In genomic region chr1:184388671-184389292, GRCh38 we compare ENCODE assay signal across 8 cellular contexts. TPM values are rescaled to one million over a fixed set of nuclear protein-coding genes. Genes with fewer than 3 reads are reported as not detected.
DNase-seq lines count a peak whose midpoint lies in the region; ATAC-seq and TF ChIP-seq lines count a peak whose summit lies in the region.

No MANE protein-coding gene starts in this region.

- H3K27me3 Mint-ChIP-seq in T-helper 1 cell treated with Interleukin-12 subunit alpha and Interleukin-12 subunit beta and Interleukin-4 antibody, amounts not matched to agents 30 μg/mL and 1 μg/mL, for 36 hours (ENCODE audit: low read depth) = peaks cover 73% of the 10 kb centered on the region
- peaks cover 79% of the 10 kb centered on the region for H3K27me3 Mint-ChIP-seq in T-helper 17 cell
- H3K27me3 Mint-ChIP-seq in glutamatergic neuron (ENCODE audit: unreplicated experiment) = peaks cover 6% of the 10 kb centered on the region
- H3K27me3 Mint-ChIP-seq in stimulated activated naive CD8-positive, alpha-beta T cell treated with anti-CD3 and anti-CD28 coated beads, Interleukin-15, amount 100 ng/mL, for 72 hours = peaks cover 71% of the 10 kb centered on the region

- no peak for TF ChIP-seq CTCF in glutamatergic neuron (IDR thresholded peaks at IDR 0.05; ENCODE audit: partially characterized antibody, unreplicated experiment)

- H3K36me3 Mint-ChIP-seq in T-helper 1 cell treated with Interleukin-12 subunit alpha and Interleukin-12 subunit beta and Interleukin-4 antibody, amounts not matched to agents 30 μg/mL and 1 μg/mL, for 36 hours (ENCODE audit: low read depth) = peaks cover 3% of the 10 kb centered on the region
- H3K36me3 Mint-ChIP-seq in T-helper 17 cell (ENCODE audit: low read depth) (peaks cover 4% of the 10 kb centered on the region), glutamatergic neuron (ENCODE audit: unreplicated experiment) (no peaks in the 10 kb centered on the region)

- no peaks in the 10 kb centered on the region for H3K9me3 ChIP-seq in T-helper 17 cell (ENCODE audit: control insufficient read depth, low read length, poor library complexity, severe bottlenecking)

- ATAC-seq in T-helper 17 cell (no peak), HG02571 (IDR thresholded peaks at IDR 0.05; ENCODE audit: unreplicated experiment) (no peak)
- no peak for ATAC-seq in stimulated activated naive CD8-positive, alpha-beta T cell treated with anti-CD3 and anti-CD28 coated beads, Interleukin-15, amount 100 ng/mL, for 72 hours

- H3K9me3 Mint-ChIP-seq in T-helper 1 cell treated with Interleukin-12 subunit alpha and Interleukin-12 subunit beta and Interleukin-4 antibody, amounts not matched to agents 30 μg/mL and 1 μg/mL, for 36 hours = no peaks in the 10 kb centered on the region
- peaks cover 16% of the 10 kb centered on the region for H3K9me3 Mint-ChIP-seq in glutamatergic neuron (ENCODE audit: unreplicated experiment)
- no peaks in the 10 kb centered on the region for H3K9me3 Mint-ChIP-seq in stimulated activated naive CD8-positive, alpha-beta T cell treated with anti-CD3 and anti-CD28 coated beads, Interleukin-15, amount 100 ng/mL, for 72 hours

- peaks cover 17% of the 10 kb centered on the region for H3K4me1 Mint-ChIP-seq in T-helper 1 cell treated with Interleukin-12 subunit alpha and Interleukin-12 subunit beta and Interleukin-4 antibody, amounts not matched to agents 30 μg/mL and 1 μg/mL, for 36 hours (ENCODE audit: low read depth)
- H3K4me1 Mint-ChIP-seq in T-helper 17 cell (peaks cover 13% of the 10 kb centered on the region), glutamatergic neuron (ENCODE audit: low read depth, unreplicated experiment) (peaks cover 21% of the 10 kb centered on the region)
- H3K4me1 Mint-ChIP-seq in stimulated activated naive CD8-positive, alpha-beta T cell treated with anti-CD3 and anti-CD28 coated beads, Interleukin-15, amount 100 ng/mL, for 72 hours = peaks cover 28% of the 10 kb centered on the region

- no peak for DNase-seq in T-helper 1 cell
- DNase-seq in T-helper 17 cell = no peak
- no peak for DNase-seq in glutamatergic neuron
- no peak for DNase-seq in stimulated activated naive CD8-positive, alpha-beta T cell treated with anti-CD3 and anti-CD28 coated beads, Interleukin-15, amount 100 ng/mL, for 72 hours
- DNase-seq in GM03348 (ENCODE audit: low spot score) = no peak
- DNase-seq in NCI-H2227 (lab: John Stamatoyannopoulos, UW; ENCODE audit: unreplicated experiment) = no peak

- H3K4me3 Mint-ChIP-seq in T-helper 1 cell treated with Interleukin-12 subunit alpha and Interleukin-12 subunit beta and Interleukin-4 antibody, amounts not matched to agents 30 μg/mL and 1 μg/mL, for 36 hours = peak overlapping the region; percentile 84
- H3K4me3 Mint-ChIP-seq in T-helper 17 cell = peak overlapping the region; percentile 92
- H3K4me3 Mint-ChIP-seq in glutamatergic neuron (ENCODE audit: unreplicated experiment) = peak overlapping the region; percentile 94
- H3K4me3 Mint-ChIP-seq in stimulated activated naive CD8-positive, alpha-beta T cell treated with anti-CD3 and anti-CD28 coated beads, Interleukin-15, amount 100 ng/mL, for 72 hours = peak overlapping the region; percentile 74 to 75

- H3K27ac Mint-ChIP-seq in T-helper 1 cell treated with Interleukin-12 subunit alpha and Interleukin-12 subunit beta and Interleukin-4 antibody, amounts not matched to agents 30 μg/mL and 1 μg/mL, for 36 hours = no peak overlapping the region
- H3K27ac Mint-ChIP-seq in T-helper 17 cell (no peak overlapping the region), glutamatergic neuron (ENCODE audit: unreplicated experiment) (peak overlapping the region; percentile 84)
- no peak overlapping the region for H3K27ac Mint-ChIP-seq in stimulated activated naive CD8-positive, alpha-beta T cell treated with anti-CD3 and anti-CD28 coated beads, Interleukin-15, amount 100 ng/mL, for 72 hours

RNA-seq across cellular contexts. Expression of gene C1orf21, which starts 2.0 kb away (rescaled TPM):
- total RNA-seq in T-helper 17 cell (1 to 10 TPM in 1 of 2 donors, under 1 TPM in 1; 0.78 to 1.1 TPM), glutamatergic neuron (ENCODE audit: unreplicated experiment) (43.3 TPM)

Comparison
In these comparisons a context has a peak if more than half of its experiments do, and no peak if none do; other contexts are left out.
1. RNA of gene C1orf21, which starts 2.0 kb away (total RNA-seq): 43.3 TPM in glutamatergic neuron (single experiment); 0.78 to 1.1 TPM in T-helper 17 cell; every median in the first group is over 10 times any median in the second.
2. Peak in every context shown above with its lines, with median percentiles within 50 percentile points of each other: H3K4me3 Mint-ChIP-seq.